ENCODE assay signal across 1 cellular context in the genomic region with DNA sequence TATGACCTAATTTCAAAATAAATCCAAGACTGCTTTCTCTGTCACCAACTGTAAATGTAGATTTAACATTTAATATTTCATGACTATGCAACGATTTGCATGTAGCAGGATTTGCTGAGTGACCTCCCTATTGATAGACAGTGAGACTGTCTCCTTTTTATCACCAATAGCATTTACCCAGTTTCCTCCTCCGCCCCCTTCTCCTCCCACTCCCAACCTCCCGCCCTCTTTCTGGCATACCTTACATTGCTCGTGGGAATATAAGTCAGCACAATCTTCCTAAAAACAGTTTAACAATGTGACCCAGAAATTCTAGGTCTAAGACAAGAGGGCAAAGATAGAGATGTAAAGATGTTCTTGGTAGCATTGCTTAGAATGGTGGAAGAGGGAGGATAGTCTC.
A peak's percentile ranks its signal among the peaks of the same experiment; 100 is the strongest.
TF ChIP-seq lines count a peak whose summit lies in the region.

No MANE protein-coding gene starts in this region.

TF ChIP-seq in HepG2, 621 proteins besides CTCF, POLR2A, EP300 and RAD21:
- peak; percentile 95 for TF ChIP-seq SP5 (CRISPR knock-in tag; IDR thresholded peaks at IDR 0.05; ENCODE audit: borderline replicate concordance, low read depth)
